Comparison of ENCODE assay signal across 31 cellular contexts in the genomic region with DNA sequence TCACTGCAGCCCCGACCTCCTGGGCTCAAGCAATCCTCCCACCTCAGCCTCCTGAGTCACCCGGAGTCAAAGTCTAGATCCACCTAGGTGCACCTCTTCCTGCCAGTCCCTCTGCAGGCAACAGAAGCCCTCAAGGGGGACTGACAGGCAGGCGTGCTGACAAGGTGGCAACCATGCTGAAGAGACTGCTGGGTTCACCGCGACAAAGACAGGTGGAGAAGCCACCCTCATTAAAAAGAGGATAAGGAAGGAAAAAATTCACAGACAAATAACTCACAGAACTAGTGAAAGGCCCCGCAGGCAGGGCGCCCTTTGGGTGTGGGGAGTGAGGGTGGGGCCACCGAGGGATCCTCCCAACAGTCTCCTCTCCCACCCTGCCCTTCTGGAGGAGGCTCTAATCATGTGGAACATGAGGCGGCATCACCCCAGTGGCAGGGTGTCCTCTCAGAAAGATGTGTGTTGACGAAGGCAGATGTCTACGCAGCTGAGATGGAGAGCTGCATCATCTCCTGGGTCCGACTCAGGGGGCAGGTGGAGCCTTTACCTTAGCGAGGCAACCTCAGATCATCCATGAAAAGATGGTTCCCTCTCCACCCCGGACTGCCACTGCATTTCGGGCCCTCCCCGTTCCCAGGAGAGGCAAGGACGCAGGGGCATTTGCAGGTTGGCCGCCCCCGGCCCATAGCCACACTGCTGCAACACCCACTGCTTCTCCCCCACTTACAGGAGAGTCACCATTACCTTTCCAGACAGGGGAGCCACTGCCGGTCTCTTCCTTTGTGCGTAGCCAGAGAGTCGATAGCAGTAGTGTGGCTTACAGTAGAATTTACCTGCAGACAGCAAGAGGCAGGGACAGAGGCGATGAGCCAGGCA.
DNase-seq lines count a peak whose midpoint lies in the region; ATAC-seq and TF ChIP-seq lines count a peak whose summit lies in the region.
"Had no signal": no experiment of that assay in that cellular context is flagged by ENCODE, and none has a peak within 500 bp of the region (broad histone marks: within the 10 kb centered on the region; RNA-seq: fewer than 3 reads in every experiment).

No MANE protein-coding gene starts in this region.

- H3K9me3 Mint-ChIP-seq in stimulated activated naive B cell treated with anti-CD40 and anti-IgM and Interleukin-4, amounts not matched to agents 10 μg/mL and 1 μg/mL and 100 μg/mL, for 72 hours = no peaks in the 10 kb centered on the region
- H3K9me3 Mint-ChIP-seq: activated T-cell treated with anti-CD3 and anti-CD28 coated beads, Interleukin-2, amount 50 U/mL, for 24 hours; CD8-positive, alpha-beta memory T cell; dendritic cell treated with granulocyte-macrophage colony-stimulating factor and Interleukin-4, amounts not matched to agents 40 ng/mL and 50 ng/mL, for 4 days; memory B cell; T-helper 1 cell treated with Interleukin-12 subunit alpha and Interleukin-12 subunit beta and Interleukin-4 antibody, amounts not matched to agents 30 μg/mL and 1 μg/mL, for 36 hours had no signal

- H3K36me3 Mint-ChIP-seq in stimulated activated naive B cell treated with anti-CD40 and anti-IgM and Interleukin-4, amounts not matched to agents 10 μg/mL and 1 μg/mL and 100 μg/mL, for 72 hours = peaks cover 31 to 86% of the 10 kb centered on the region in 2 donors

- H3K4me1 Mint-ChIP-seq in stimulated activated naive B cell treated with anti-CD40 and anti-IgM and Interleukin-4, amounts not matched to agents 10 μg/mL and 1 μg/mL and 100 μg/mL, for 72 hours = peaks cover 14 to 18% of the 10 kb centered on the region in 2 donors

- peak; percentile 30 for ATAC-seq in mucosa of descending colon
- no peak for ATAC-seq in stimulated activated naive B cell treated with anti-CD40 and anti-IgM and Interleukin-4, amounts not matched to agents 10 μg/mL and 1 μg/mL and 100 μg/mL, for 72 hours (replicated peaks)
- no peak for ATAC-seq in HG03139 (IDR thresholded peaks at IDR 0.05; ENCODE audit: unreplicated experiment)
- ATAC-seq: gastrocnemius medialis, SK-N-SH treated with all-trans-retinoic acid at 6 μM for 48 hours had no signal

- H3K27ac Mint-ChIP-seq in stimulated activated naive B cell treated with anti-CD40 and anti-IgM and Interleukin-4, amounts not matched to agents 10 μg/mL and 1 μg/mL and 100 μg/mL, for 72 hours = peak overlapping the region; percentile 66
- H3K27ac Mint-ChIP-seq: activated T-cell treated with anti-CD3 and anti-CD28 coated beads, Interleukin-2, amount 50 U/mL, for 24 hours; dendritic cell treated with granulocyte-macrophage colony-stimulating factor and Interleukin-4, amounts not matched to agents 40 ng/mL and 50 ng/mL, for 4 days; memory B cell; T-helper 1 cell treated with Interleukin-12 subunit alpha and Interleukin-12 subunit beta and Interleukin-4 antibody, amounts not matched to agents 30 μg/mL and 1 μg/mL, for 36 hours had no signal

- H3K27ac ChIP-seq in Peyer's patch (peak overlapping the region in 3 of 4 donors; percentile 27 to 48 (median 31)), cingulate gyrus (ENCODE audit: low read depth, low read length) (peak overlapping the region; percentile 99)
- H3K27ac ChIP-seq: gastrocnemius medialis, hepatocyte, prostate gland, testis had no signal

- H3K36me3 ChIP-seq in Peyer's patch (peaks cover 0 to 42% (median 5%) of the 10 kb centered on the region in 3 donors), mucosa of descending colon (ENCODE audit: low read depth) (no peaks in the 10 kb centered on the region)

- intact Hi-C loops in mucosa of descending colon (cut with DNase I, micrococcal nuclease) = no loop called here

- H3K27me3 ChIP-seq in Peyer's patch = no peaks in the 10 kb centered on the region
- H3K27me3 ChIP-seq: BE2C, gastrocnemius medialis, hepatocyte, testis had no signal

- no peak overlapping the region for H3K4me3 ChIP-seq in Peyer's patch
- no peak overlapping the region for H3K4me3 ChIP-seq in mucosa of descending colon
- H3K4me3 ChIP-seq: gastrocnemius medialis, hepatocyte, prostate gland, testis had no signal

- TF ChIP-seq CTCF in Peyer's patch (IDR thresholded peaks at IDR 0.05) (no peak), mucosa of descending colon (IDR thresholded peaks at IDR 0.05) (no peak)

- no peaks in the 10 kb centered on the region for H3K9me3 ChIP-seq in Peyer's patch
- H3K9me3 ChIP-seq in mucosa of descending colon = no peaks in the 10 kb centered on the region
- H3K9me3 ChIP-seq: BE2C, gastrocnemius medialis, prostate gland, testis had no signal

- DNase-seq in Peyer's patch (peak in 2 of 3 donors; percentile 63 to 71), mucosa of descending colon (peak in 1 of 3 donors; percentile 38), NCI-H2107 (lab: John Stamatoyannopoulos, UW) (no peak), HT-29 (ENCODE audit: low spot score) (no peak)
- no peak for DNase-seq in stimulated activated naive B cell treated with anti-CD40 and anti-IgM and Interleukin-4, amounts not matched to agents 10 μg/mL and 1 μg/mL and 100 μg/mL, for 72 hours
- DNase-seq: activated CD4-positive, alpha-beta T cell treated with anti-CD3 and anti-CD28 coated beads, Interleukin-2, amount 50 U/mL, for 1 hour; activated CD4-positive, CD25-positive, alpha-beta regulatory T cell; activated effector memory CD4-positive, alpha-beta T cell treated with anti-CD3 and anti-CD28 coated beads, Interleukin-2, amount 50 U/mL, for 16 hours; activated T-cell treated with anti-CD3 and anti-CD28 coated beads, Interleukin-2, amount 50 U/mL, for 24 hours; BE2C; CD8-positive, alpha-beta memory T cell; central memory CD4-positive, alpha-beta T cell; DMS 273 treated with DMSO at 0.1 percent for 48 hours; EL; gastrocnemius medialis; GOT3; NCI-H1092 treated with DMSO at 0.1 percent for 48 hours; NCI-H187; NCI-H2171 treated with DMSO at 0.1 percent for 48 hours; NCI-H510A treated with DMSO at 0.1 percent for 48 hours; OCI-M1; stimulated activated naive CD4-positive, alpha-beta T cell had no signal

- H3K4me3 Mint-ChIP-seq in stimulated activated naive B cell treated with anti-CD40 and anti-IgM and Interleukin-4, amounts not matched to agents 10 μg/mL and 1 μg/mL and 100 μg/mL, for 72 hours = no peak overlapping the region
- H3K4me3 Mint-ChIP-seq: activated T-cell treated with anti-CD3 and anti-CD28 coated beads, Interleukin-2, amount 50 U/mL, for 24 hours; CD8-positive, alpha-beta memory T cell; dendritic cell treated with granulocyte-macrophage colony-stimulating factor and Interleukin-4, amounts not matched to agents 40 ng/mL and 50 ng/mL, for 4 days; memory B cell; T-helper 1 cell treated with Interleukin-12 subunit alpha and Interleukin-12 subunit beta and Interleukin-4 antibody, amounts not matched to agents 30 μg/mL and 1 μg/mL, for 36 hours had no signal

- no peak for TF ChIP-seq POLR2A in Peyer's patch (IDR thresholded peaks at IDR 0.05)

- H3K4me1 ChIP-seq in Peyer's patch = peaks cover 0 to 44% (median 8%) of the 10 kb centered on the region in 4 donors
- H3K4me1 ChIP-seq in mucosa of descending colon (ENCODE audit: low read depth) = peaks cover 38% of the 10 kb centered on the region

- no peaks in the 10 kb centered on the region for H3K27me3 Mint-ChIP-seq in stimulated activated naive B cell treated with anti-CD40 and anti-IgM and Interleukin-4, amounts not matched to agents 10 μg/mL and 1 μg/mL and 100 μg/mL, for 72 hours
- H3K27me3 Mint-ChIP-seq: activated T-cell treated with anti-CD3 and anti-CD28 coated beads, Interleukin-2, amount 50 U/mL, for 24 hours; CD8-positive, alpha-beta memory T cell; dendritic cell treated with granulocyte-macrophage colony-stimulating factor and Interleukin-4, amounts not matched to agents 40 ng/mL and 50 ng/mL, for 4 days; memory B cell had no signal

Comparison
In these comparisons a context has a peak if more than half of its experiments do, and no peak if none do; other contexts are left out.
1. DNase-seq: peak in Peyer's patch (2 of 3); none in stimulated activated naive B cell treated with anti-CD40 and anti-IgM and Interleukin-4, amounts not matched to agents 10 μg/mL and 1 μg/mL and 100 μg/mL, for 72 hours (single experiment), NCI-H2107 (single experiment) and HT-29 (single experiment).